Comparison of ENCODE assay signal across 10 cellular contexts in the genomic region with DNA sequence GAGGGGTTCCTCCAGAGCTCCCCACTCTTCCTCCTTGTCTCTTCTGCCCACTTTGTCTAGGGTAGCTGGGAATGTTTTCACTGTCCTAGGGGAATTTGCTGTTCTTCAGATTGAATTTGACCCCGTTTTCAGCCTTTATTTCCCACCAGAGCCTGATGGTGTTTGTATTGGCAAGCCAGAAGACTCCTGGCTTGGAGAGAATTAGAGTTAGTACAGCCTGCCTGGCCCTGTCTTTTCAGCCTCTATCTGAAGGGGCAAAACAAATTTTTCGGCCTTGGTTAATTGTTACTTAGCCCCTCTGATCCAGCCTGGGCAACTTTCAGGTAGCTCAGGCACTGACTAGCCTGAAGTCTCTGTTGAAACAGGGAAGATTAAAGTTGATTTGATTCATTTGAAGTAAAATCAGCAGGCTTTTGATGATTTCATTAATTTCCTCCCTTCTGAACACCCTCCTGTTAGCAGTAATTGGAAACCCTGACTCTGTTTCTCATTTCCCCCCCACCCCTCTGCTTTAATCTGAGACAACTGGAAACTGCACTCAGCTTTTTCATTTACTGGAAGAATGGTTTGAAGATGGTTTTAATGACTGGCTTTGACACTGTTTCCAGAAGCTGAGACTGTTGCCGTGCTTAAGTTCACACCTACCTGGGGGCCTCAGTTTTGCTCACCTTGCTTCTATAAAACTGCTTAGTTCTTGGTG.
A peak's percentile ranks its signal among the peaks of the same experiment; 100 is the strongest.
DNase-seq lines count a peak whose midpoint lies in the region; ATAC-seq and TF ChIP-seq lines count a peak whose summit lies in the region.
"Had no signal": no experiment of that assay in that cellular context is flagged by ENCODE, and none has a peak within 500 bp of the region (broad histone marks: within the 10 kb centered on the region; RNA-seq: fewer than 3 reads in every experiment).

No MANE protein-coding gene starts in this region.

- H3K9me3 ChIP-seq in duodenal mucosa (ENCODE audit: control insufficient read depth in 1 of 2, low read length in 2 of 2) (no peaks in the 10 kb centered on the region), psoas muscle (no peaks in the 10 kb centered on the region)
- H3K9me3 ChIP-seq: SJSA1 had no signal

- peak overlapping the region in 1 of 2 donors; percentile 39 for H3K4me3 ChIP-seq in duodenal mucosa (ENCODE audit: low read depth in 1 of 2, low read length in 2 of 2)
- H3K4me3 ChIP-seq in psoas muscle: no peak overlapping the region
- H3K4me3 ChIP-seq: SJSA1 had no signal

- ATAC-seq in psoas muscle (no peak), HG03571 (IDR thresholded peaks at IDR 0.05; ENCODE audit: unreplicated experiment) (no peak)

- peak; percentile 21 for DNase-seq in stimulated activated naive CD4-positive, alpha-beta T cell treated with Interleukin-2 at 50 U/mL for 16 hours (lab: John Stamatoyannopoulos, UW)
- DNase-seq in stimulated activated naive CD4-positive, alpha-beta T cell (lab: John Stamatoyannopoulos, UW): no peak
- DNase-seq in psoas muscle: no peak
- DNase-seq in HT-29 (ENCODE audit: low spot score): no peak
- no peak for DNase-seq in HUDEP-2 (lab: John Stamatoyannopoulos, UW; ENCODE audit: unreplicated experiment in 76 of 76)
- no peak for DNase-seq in NCI-H82 (lab: John Stamatoyannopoulos, UW)

- H3K4me1 ChIP-seq in duodenal mucosa (ENCODE audit: control insufficient read depth in 1 of 2, insufficient read depth in 2 of 2, low read length in 2 of 2) (peaks cover 31 to 58% of the 10 kb centered on the region in 2 donors), psoas muscle (peaks cover 64% of the 10 kb centered on the region)
- H3K4me1 ChIP-seq: SJSA1 had no signal

- intact Hi-C loops in psoas muscle (cut with DNase I): loop anchor here in 1 of 2 donors (5.0 kb wide), 1 partner anchor 47 kb away; no protein-coding TSS in a partner anchor

- H3K9ac ChIP-seq in duodenal mucosa (ENCODE audit: low read depth in 1 of 2, low read length in 2 of 2): peak overlapping the region in 1 of 2 donors; percentile 17

- H3K27ac ChIP-seq in duodenal mucosa (ENCODE audit: low read depth, low read length) (peak overlapping the region; percentile 18), psoas muscle (peak overlapping the region; percentile 34)
- H3K27ac ChIP-seq: C4-2B, SJSA1 had no signal

- no peaks in the 10 kb centered on the region for H3K27me3 ChIP-seq in duodenal mucosa (ENCODE audit: control insufficient read depth in 1 of 2, insufficient read depth in 2 of 2, low read length in 2 of 2)
- H3K27me3 ChIP-seq in psoas muscle (ENCODE audit: insufficient read depth in 3 of 3, low read length in 2 of 3): no peaks in the 10 kb centered on the region
- H3K27me3 ChIP-seq: SJSA1 had no signal

- no peak for TF ChIP-seq CTCF in psoas muscle (IDR thresholded peaks at IDR 0.05)

- H3K36me3 ChIP-seq in duodenal mucosa (ENCODE audit: control insufficient read depth in 1 of 2, insufficient read depth in 2 of 2, low read length in 2 of 2): peaks cover 0 to 4% of the 10 kb centered on the region in 2 donors
- H3K36me3 ChIP-seq in psoas muscle (ENCODE audit: insufficient read depth in 1 of 2, low read depth in 1 of 2): no peaks in the 10 kb centered on the region
- H3K36me3 ChIP-seq: SJSA1 had no signal

- 52 to 69% (median 52%) methylated on average over 3 of the region's 3 CpGs for WGBS in psoas muscle, 3 donors
